Comparison of ENCODE assay signal across 3 cellular contexts in genomic region chr3:172656602-172657001, GRCh38.
TF ChIP-seq lines count a peak whose summit lies in the region.

No MANE protein-coding gene starts in this region.

TF ChIP-seq in liver, 16 proteins besides CTCF, POLR2A, EP300 and RAD21:
- TF ChIP-seq RXRA (IDR thresholded peaks at IDR 0.05) (peak; percentile 65 to 81), FOXA1 (IDR thresholded peaks at IDR 0.05) (no peak), YY1 (IDR thresholded peaks at IDR 0.05) (no peak), NR2F2 (IDR thresholded peaks at IDR 0.05) (no peak), GABPA (IDR thresholded peaks at IDR 0.05 in 1 of 2, conservative IDR thresholded peaks at IDR 0.05 in 1 of 2) (no peak), ATF3 (IDR thresholded peaks at IDR 0.05) (peak; percentile 63), MAX (IDR thresholded peaks at IDR 0.05) (no peak), JUND (IDR thresholded peaks at IDR 0.05) (peak in 1 of 2 donors; percentile 27), FOXA2 (IDR thresholded peaks at IDR 0.05) (no peak), HNF4A (conservative IDR thresholded peaks at IDR 0.05) (peak; percentile 46 to 68), TAF1 (conservative IDR thresholded peaks at IDR 0.05) (no peak), HNF4G (IDR thresholded peaks at IDR 0.05) (no peak), REST (IDR thresholded peaks at IDR 0.05) (no peak), SP1 (IDR thresholded peaks at IDR 0.05) (peak; percentile 49), EGR1 (IDR thresholded peaks at IDR 0.05; ENCODE audit: low read depth in 2 of 2) (no peak), ZBTB33 (IDR thresholded peaks at IDR 0.05) (no peak)
TF ChIP-seq in liver: peak in this region for 5.

TF ChIP-seq in HepG2, 621 proteins besides CTCF, POLR2A, EP300 and RAD21:
- TF ChIP-seq JUNB (CRISPR knock-in tag; IDR thresholded peaks at IDR 0.05; ENCODE audit: borderline replicate concordance) (no peak), KDM5A (IDR thresholded peaks at IDR 0.05; ENCODE audit: borderline replicate concordance, low read length) (no peak), HDAC2 (CRISPR knock-in tag; IDR thresholded peaks at IDR 0.05) (no peak), PRPF4 (IDR thresholded peaks at IDR 0.05; ENCODE audit: low read depth, low read length, poor library complexity, severe bottlenecking) (no peak), ZNF446 (CRISPR knock-in tag; IDR thresholded peaks at IDR 0.05) (no peak), ZBTB7B (CRISPR knock-in tag; IDR thresholded peaks at IDR 0.05) (no peak), ZNF33A (CRISPR knock-in tag; IDR thresholded peaks at IDR 0.05; ENCODE audit: borderline replicate concordance) (no peak), ZFP1 (CRISPR knock-in tag; IDR thresholded peaks at IDR 0.05) (no peak), SP4 (CRISPR knock-in tag; IDR thresholded peaks at IDR 0.05) (no peak)
TF ChIP-seq in HepG2: peak in this region for 0.

TF ChIP-seq in HEK293T, 16 proteins besides CTCF, POLR2A, EP300 and RAD21 (continued from another document):
- TF ChIP-seq NFRKB (IDR thresholded peaks at IDR 0.05) (no peak), PKNOX1 (IDR thresholded peaks at IDR 0.05) (no peak)
